In the genomic region with DNA sequence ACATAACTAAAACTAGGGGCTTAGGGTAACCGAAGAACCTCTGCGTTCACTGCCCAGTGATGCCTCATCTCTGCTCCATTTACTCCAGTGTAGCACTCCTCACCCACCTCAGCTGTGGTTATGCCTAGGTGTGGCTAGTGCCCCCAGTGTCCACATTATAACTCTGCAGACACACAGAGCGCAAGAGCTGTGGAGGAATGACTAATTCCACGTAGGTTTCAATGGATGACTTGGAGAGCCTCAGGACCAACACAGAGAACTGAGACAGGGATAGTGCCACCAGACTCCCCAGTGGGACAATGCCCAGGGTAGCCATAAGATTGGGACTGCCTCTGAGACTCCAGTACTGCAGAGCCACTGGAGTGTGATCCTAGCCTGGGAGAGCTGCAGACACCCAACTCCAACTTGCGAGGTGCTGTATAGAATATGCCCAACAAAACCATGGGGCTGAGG, we compare ENCODE assay signal across 11 cellular contexts.
DNase-seq lines count a peak whose midpoint lies in the region; ATAC-seq and TF ChIP-seq lines count a peak whose summit lies in the region.
"Had no signal": no experiment of that assay in that cellular context is flagged by ENCODE, and none has a peak within 500 bp of the region (broad histone marks: within the 10 kb centered on the region; RNA-seq: fewer than 3 reads in every experiment).

No MANE protein-coding gene starts in this region.

- DNase-seq in DMS53 treated with DMSO at 0.1 percent for 48 hours (lab: John Stamatoyannopoulos, UW; ENCODE audit: unreplicated experiment) (peak; percentile 9), UCSD-AML1 (lab: John Stamatoyannopoulos, UW; ENCODE audit: unreplicated experiment) (peak; percentile 37), islet precursor cell (peak; percentile 59), thyroid gland (no peak), neuronal stem cell (ENCODE audit: low spot score) (no peak)
- no peak for DNase-seq in activated T-helper 1 cell treated with anti-CD3 and anti-CD28 coated beads, Interleukin-12 subunit alpha, Interleukin-12 subunit beta, Interleukin-2, Interleukin-4 antibody, amounts not matched to agents 30 ng/mL and 10 ng/mL and 1 ng/mL, durations not matched to agents 14 hours and 24 hours and 36 hours (ENCODE audit: low spot score)
- DNase-seq: effector memory CD8-positive, alpha-beta T cell; KG1 had no signal

- CTCF ChIA-PET in HEK293 (lab: Yijun Ruan, JAX): interaction anchor here (0.5 to 0.9 kb wide), 3 partner anchors 12 to 690 kb away, joined by 3 to 5 read pairs (median 3); no protein-coding TSS in a partner anchor

- H3K9me3 Mint-ChIP-seq in activated T-helper 1 cell treated with anti-CD3 and anti-CD28 coated beads, Interleukin-12 subunit alpha, Interleukin-12 subunit beta, Interleukin-2, Interleukin-4 antibody, amounts not matched to agents 30 ng/mL and 10 ng/mL and 1 ng/mL, durations not matched to agents 14 hours and 24 hours and 36 hours: no peaks in the 10 kb centered on the region
- H3K9me3 Mint-ChIP-seq: effector memory CD8-positive, alpha-beta T cell; nephron had no signal

- H3K14ac ChIP-seq in neuronal stem cell (ENCODE audit: low read length): no peak overlapping the region

- no peak overlapping the region for H4K91ac ChIP-seq in neuronal stem cell (ENCODE audit: low read depth, low read length, poor library complexity)

- H3K9me3 ChIP-seq in HEK293 (ENCODE audit: control insufficient read depth, insufficient read depth, low read depth, low read length) (no peaks in the 10 kb centered on the region), thyroid gland (no peaks in the 10 kb centered on the region), neuronal stem cell (replicated peaks in 1 of 2; ENCODE audit: control insufficient read depth in 2 of 2, insufficient read depth in 1 of 2, low read depth in 1 of 2, low read length in 2 of 2) (no peaks in the 10 kb centered on the region)

- H2AFZ ChIP-seq in neuronal stem cell (ENCODE audit: low read length): no peak overlapping the region

- intact Hi-C loops in thyroid gland (cut with DNase I): no loop called here
- intact Hi-C loops in activated T-helper 1 cell treated with anti-CD3 and anti-CD28 coated beads, Interleukin-12 subunit alpha, Interleukin-12 subunit beta, Interleukin-2, Interleukin-4 antibody, amounts not matched to agents 30 ng/mL and 10 ng/mL and 1 ng/mL, durations not matched to agents 14 hours and 24 hours and 36 hours (cut with micrococcal nuclease): no loop called here

- H3K27ac ChIP-seq in HEK293 (ENCODE audit: extremely low read depth, low read depth, low read length): no peak overlapping the region
- no peak overlapping the region for H3K27ac ChIP-seq in thyroid gland
- H3K27ac ChIP-seq in neuronal stem cell (replicated peaks; ENCODE audit: low read length): no peak overlapping the region

- ATAC-seq in GM18520 (IDR thresholded peaks at IDR 0.05; ENCODE audit: unreplicated experiment): no peak
- ATAC-seq: effector memory CD8-positive, alpha-beta T cell had no signal

- TF ChIP-seq CTCF in HEK293 (tag by site-specific recombination; IDR thresholded peaks at IDR 0.05) (0 out of 2 replicates have a peak, but pooled peaks have one; percentile 20), thyroid gland (IDR thresholded peaks at IDR 0.05) (no peak)

- no peak overlapping the region for H3K4me3 ChIP-seq in HEK293 (ENCODE audit: low read depth, low read length)
- H3K4me3 ChIP-seq in thyroid gland (replicated peaks in 1 of 3): no peak overlapping the region
- H3K4me3 ChIP-seq in neuronal stem cell (ENCODE audit: low read length in 2 of 2): no peak overlapping the region

- no peak overlapping the region for H3K4ac ChIP-seq in neuronal stem cell (ENCODE audit: low read length)

- TF ChIP-seq POLR2A in thyroid gland (IDR thresholded peaks at IDR 0.05): no peak

- no peak overlapping the region for H3K27ac Mint-ChIP-seq in activated T-helper 1 cell treated with anti-CD3 and anti-CD28 coated beads, Interleukin-12 subunit alpha, Interleukin-12 subunit beta, Interleukin-2, Interleukin-4 antibody, amounts not matched to agents 30 ng/mL and 10 ng/mL and 1 ng/mL, durations not matched to agents 14 hours and 24 hours and 36 hours
- H3K27ac Mint-ChIP-seq: effector memory CD8-positive, alpha-beta T cell; nephron had no signal

- no peak overlapping the region for H4K8ac ChIP-seq in neuronal stem cell (ENCODE audit: low read depth, low read length)

- H3K18ac ChIP-seq in neuronal stem cell (ENCODE audit: low read length): no peak overlapping the region

- H3K23ac ChIP-seq in neuronal stem cell (ENCODE audit: low read depth, low read length, poor library complexity): no peak overlapping the region

- H3K4me1 ChIP-seq in HEK293 (ENCODE audit: control insufficient read depth, insufficient read depth, low read length): no peaks in the 10 kb centered on the region
- peaks cover 0 to 9% of the 10 kb centered on the region in 2 donors for H3K4me1 ChIP-seq in thyroid gland
- no peaks in the 10 kb centered on the region for H3K4me1 ChIP-seq in neuronal stem cell (ENCODE audit: control insufficient read depth in 2 of 2, insufficient read depth in 1 of 2, low read depth in 1 of 2, low read length in 2 of 2)

- H3K36me3 Mint-ChIP-seq in activated T-helper 1 cell treated with anti-CD3 and anti-CD28 coated beads, Interleukin-12 subunit alpha, Interleukin-12 subunit beta, Interleukin-2, Interleukin-4 antibody, amounts not matched to agents 30 ng/mL and 10 ng/mL and 1 ng/mL, durations not matched to agents 14 hours and 24 hours and 36 hours (ENCODE audit: low read depth): peaks cover 34% of the 10 kb centered on the region

- no peak overlapping the region for H2BK12ac ChIP-seq in neuronal stem cell (ENCODE audit: low read length)

- H3K27me3 Mint-ChIP-seq in activated T-helper 1 cell treated with anti-CD3 and anti-CD28 coated beads, Interleukin-12 subunit alpha, Interleukin-12 subunit beta, Interleukin-2, Interleukin-4 antibody, amounts not matched to agents 30 ng/mL and 10 ng/mL and 1 ng/mL, durations not matched to agents 14 hours and 24 hours and 36 hours (ENCODE audit: insufficient read depth): no peaks in the 10 kb centered on the region
- H3K27me3 Mint-ChIP-seq: effector memory CD8-positive, alpha-beta T cell had no signal

- H3K9ac ChIP-seq in neuronal stem cell (ENCODE audit: low read depth, low read length, poor library complexity): no peak overlapping the region

- WGBS in thyroid gland, 2 donors: 96% methylated on average over 3 to 5 of the region's 5 CpGs
- no CpG with 5 or more reads among the region's 5 CpGs for WGBS in neuronal stem cell (ENCODE audit: extremely low coverage in 2 of 2, insufficient read length in 2 of 2, insufficient replicate concordance in 1 of 2), 2 donors

- H3K36me3 ChIP-seq in HEK293 (ENCODE audit: control insufficient read depth in 2 of 2, insufficient read depth in 1 of 2, low read length in 2 of 2) (peaks cover 6 to 39% of the 10 kb centered on the region in 2 experiments; a peak in 2 of 3 replicates), thyroid gland (peaks cover 0 to 8% of the 10 kb centered on the region in 2 donors), neuronal stem cell (replicated peaks in 1 of 2; ENCODE audit: control insufficient read depth in 2 of 2, insufficient read depth in 2 of 2, low read length in 2 of 2) (peaks cover 0 to 34% of the 10 kb centered on the region in 2 donors)

- POLR2A ChIA-PET in HEK293 (lab: Yijun Ruan, JAX): no interaction called here

- H2BK15ac ChIP-seq in neuronal stem cell (ENCODE audit: low read length): no peak overlapping the region

- H2AK5ac ChIP-seq in neuronal stem cell (ENCODE audit: low read depth, low read length): no peak overlapping the region

- no peak overlapping the region for H2BK5ac ChIP-seq in neuronal stem cell (ENCODE audit: low read length)

- no peak overlapping the region for H2BK120ac ChIP-seq in neuronal stem cell (ENCODE audit: low read depth, low read length)

- H3K4me1 Mint-ChIP-seq in activated T-helper 1 cell treated with anti-CD3 and anti-CD28 coated beads, Interleukin-12 subunit alpha, Interleukin-12 subunit beta, Interleukin-2, Interleukin-4 antibody, amounts not matched to agents 30 ng/mL and 10 ng/mL and 1 ng/mL, durations not matched to agents 14 hours and 24 hours and 36 hours (ENCODE audit: low read depth): peaks cover 22% of the 10 kb centered on the region
- H3K4me1 Mint-ChIP-seq: nephron had no signal

- no peak overlapping the region for H3K4me3 Mint-ChIP-seq in activated T-helper 1 cell treated with anti-CD3 and anti-CD28 coated beads, Interleukin-12 subunit alpha, Interleukin-12 subunit beta, Interleukin-2, Interleukin-4 antibody, amounts not matched to agents 30 ng/mL and 10 ng/mL and 1 ng/mL, durations not matched to agents 14 hours and 24 hours and 36 hours
- H3K4me3 Mint-ChIP-seq: effector memory CD8-positive, alpha-beta T cell; nephron had no signal

- H3K4me2 ChIP-seq in neuronal stem cell (ENCODE audit: insufficient read depth, low read length, poor library complexity, severe bottlenecking): no peak overlapping the region

- H3K27me3 ChIP-seq in thyroid gland: no peaks in the 10 kb centered on the region
- H3K27me3 ChIP-seq in neuronal stem cell (ENCODE audit: control insufficient read depth in 3 of 3, insufficient read depth in 3 of 3, low read depth in 1 of 3, low read length in 3 of 3): no peaks in the 10 kb centered on the region

- H3K79me1 ChIP-seq in neuronal stem cell (ENCODE audit: low read depth, low read length): no peaks in the 10 kb centered on the region

TF ChIP-seq in HEK293, 187 proteins besides CTCF, POLR2A, EP300 and RAD21:
- TF ChIP-seq ZNF560 (tag by site-specific recombination; IDR thresholded peaks at IDR 0.05; ENCODE audit: borderline replicate concordance) (no peak), ZNF169 (tag by site-specific recombination; IDR thresholded peaks at IDR 0.05) (no peak), ZNF174 (tag by site-specific recombination; IDR thresholded peaks at IDR 0.05) (no peak)
- TF ChIP-seq, protein P1, sequence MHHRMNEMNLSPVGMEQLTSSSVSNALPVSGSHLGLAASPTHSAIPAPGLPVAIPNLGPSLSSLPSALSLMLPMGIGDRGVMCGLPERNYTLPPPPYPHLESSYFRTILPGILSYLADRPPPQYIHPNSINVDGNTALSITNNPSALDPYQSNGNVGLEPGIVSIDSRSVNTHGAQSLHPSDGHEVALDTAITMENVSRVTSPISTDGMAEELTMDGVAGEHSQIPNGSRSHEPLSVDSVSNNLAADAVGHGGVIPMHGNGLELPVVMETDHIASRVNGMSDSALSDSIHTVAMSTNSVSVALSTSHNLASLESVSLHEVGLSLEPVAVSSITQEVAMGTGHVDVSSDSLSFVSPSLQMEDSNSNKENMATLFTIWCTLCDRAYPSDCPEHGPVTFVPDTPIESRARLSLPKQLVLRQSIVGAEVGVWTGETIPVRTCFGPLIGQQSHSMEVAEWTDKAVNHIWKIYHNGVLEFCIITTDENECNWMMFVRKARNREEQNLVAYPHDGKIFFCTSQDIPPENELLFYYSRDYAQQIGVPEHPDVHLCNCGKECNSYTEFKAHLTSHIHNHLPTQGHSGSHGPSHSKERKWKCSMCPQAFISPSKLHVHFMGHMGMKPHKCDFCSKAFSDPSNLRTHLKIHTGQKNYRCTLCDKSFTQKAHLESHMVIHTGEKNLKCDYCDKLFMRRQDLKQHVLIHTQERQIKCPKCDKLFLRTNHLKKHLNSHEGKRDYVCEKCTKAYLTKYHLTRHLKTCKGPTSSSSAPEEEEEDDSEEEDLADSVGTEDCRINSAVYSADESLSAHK (tag by site-specific recombination; IDR thresholded peaks at IDR 0.05): no peak
TF ChIP-seq in HEK293: peak in this region for 0.

Comparison
In these comparisons a context has a peak if more than half of its experiments do, and no peak if none do; other contexts are left out.
1. DNase-seq: peak in DMS53 treated with DMSO at 0.1 percent for 48 hours (single experiment), UCSD-AML1 (single experiment) and islet precursor cell (single experiment); none in thyroid gland (0 of 2), activated T-helper 1 cell treated with anti-CD3 and anti-CD28 coated beads, Interleukin-12 subunit alpha, Interleukin-12 subunit beta, Interleukin-2, Interleukin-4 antibody, amounts not matched to agents 30 ng/mL and 10 ng/mL and 1 ng/mL, durations not matched to agents 14 hours and 24 hours and 36 hours (single experiment) and neuronal stem cell (single experiment).